ENCODE assay signal across 8 cellular contexts in genomic region chr17:60641810-60642220, GRCh38.
DNase-seq lines count a peak whose midpoint lies in the region; ATAC-seq and TF ChIP-seq lines count a peak whose summit lies in the region.

No MANE protein-coding gene starts in this region.

- H3K4me1 Mint-ChIP-seq in nephron progenitor cell, result peaks cover 6% of the 10 kb centered on the region

- H3K27ac Mint-ChIP-seq in nephron progenitor cell, result no peak overlapping the region

- H3K9me3 Mint-ChIP-seq in nephron progenitor cell, result no peaks in the 10 kb centered on the region

- H3K36me3 Mint-ChIP-seq in nephron progenitor cell (ENCODE audit: low read depth), result peaks cover 19% of the 10 kb centered on the region

- no peaks in the 10 kb centered on the region for H3K27me3 ChIP-seq in HL-60 (ENCODE audit: insufficient read depth, poor library complexity, severe bottlenecking)

- peak; percentile 91 for DNase-seq in DMS 273 (lab: John Stamatoyannopoulos, UW; ENCODE audit: unreplicated experiment)
- peak; percentile 56 to 81 for DNase-seq in HL-60 (ENCODE audit: low read depth in 1 of 2, low spot score in 1 of 2)
- peak; percentile 92 for DNase-seq in NCI-H69 (lab: John Stamatoyannopoulos, UW)
- DNase-seq in activated CD4-positive, alpha-beta T cell treated with anti-CD3 and anti-CD28 coated beads, Interleukin-2, amount 50 U/mL, for 48 hours, result peak; percentile 27 to 61
- peak; percentile 83 for DNase-seq in fibroblast of mammary gland (ENCODE audit: low read depth)
- DNase-seq in nephron progenitor cell, result peak; percentile 53

- no peak overlapping the region for H3K4me3 Mint-ChIP-seq in nephron progenitor cell

- H3K27ac ChIP-seq in HL-60 (replicated peaks), result no peak overlapping the region

- H3K27me3 Mint-ChIP-seq in nephron progenitor cell (ENCODE audit: low read depth, poor library complexity), result no peaks in the 10 kb centered on the region

- ATAC-seq in GM19351 (IDR thresholded peaks at IDR 0.05; ENCODE audit: unreplicated experiment) (no peak), HG03354 (IDR thresholded peaks at IDR 0.05; ENCODE audit: poor library complexity, severe bottlenecking, unreplicated experiment) (no peak)

- peak; percentile 43 for TF ChIP-seq CTCF in HL-60 (IDR thresholded peaks at IDR 0.05; ENCODE audit: insufficient read depth, low read length)
- TF ChIP-seq CTCF in fibroblast of mammary gland (conservative IDR thresholded peaks at IDR 0.05; ENCODE audit: control insufficient read depth, insufficient read depth, low read depth, low read length), result peak; percentile 45
- TF ChIP-seq CTCF in nephron progenitor cell (IDR thresholded peaks at IDR 0.05), result peak; percentile 71

- H3K4me3 ChIP-seq in HL-60 (replicated peaks; ENCODE audit: insufficient read depth, low read length) (no peak overlapping the region), fibroblast of mammary gland (ENCODE audit: control insufficient read depth, low read depth, low read length) (no peak overlapping the region)
